In genomic region chr19:46622118-46622446, GRCh38 we compare ENCODE assay signal across 17 cellular contexts. TPM values are rescaled to one million over a fixed set of nuclear protein-coding genes. Genes with fewer than 3 reads are reported as not detected.
A peak's percentile ranks its signal among the peaks of the same experiment; 100 is the strongest.
DNase-seq lines count a peak whose midpoint lies in the region; ATAC-seq and TF ChIP-seq lines count a peak whose summit lies in the region.
"Had no signal": no experiment of that assay in that cellular context is flagged by ENCODE, and none has a peak within 500 bp of the region (broad histone marks: within the 10 kb centered on the region; RNA-seq: fewer than 3 reads in every experiment).

No MANE protein-coding gene starts in this region.

- DNase-seq in heart left ventricle (peak in 1 of 5 donors; percentile 17), Right ventricle myocardium superior (no peak), T-cell (no peak), foreskin fibroblast (no peak), thoracic aorta (ENCODE audit: low spot score) (no peak), CD1c-positive myeloid dendritic cell (ENCODE audit: extremely low spot score) (no peak), NOMO-1 treated with dmso at 0.1 percent for 144 hours (lab: John Stamatoyannopoulos, UW; ENCODE audit: unreplicated experiment) (no peak), T-helper 17 cell (no peak)
- DNase-seq: activated gamma-delta T cell; NCI-H2081; NK-92 treated with Interleukin-12 subunit alpha and Interleukin-12 subunit beta, amount 100 ng/mL, for 24 hours had no signal

- no peaks in the 10 kb centered on the region for H3K9me3 ChIP-seq in heart left ventricle
- no peaks in the 10 kb centered on the region for H3K9me3 ChIP-seq in thoracic aorta
- no peaks in the 10 kb centered on the region for H3K9me3 ChIP-seq in T-helper 17 cell (ENCODE audit: control insufficient read depth, low read length, poor library complexity, severe bottlenecking)

- no peak for TF ChIP-seq CTCF in heart left ventricle (IDR thresholded peaks at IDR 0.05)
- TF ChIP-seq CTCF in foreskin fibroblast (IDR thresholded peaks at IDR 0.05; ENCODE audit: low read depth, low read length), result no peak
- TF ChIP-seq CTCF in thoracic aorta (IDR thresholded peaks at IDR 0.05), result no peak

- H3K4me1 Mint-ChIP-seq in T-cell, result peaks cover 45 to 64% (median 63%) of the 10 kb centered on the region in 3 donors
- H3K4me1 Mint-ChIP-seq in T-helper 17 cell, result peaks cover 28% of the 10 kb centered on the region

- no peaks in the 10 kb centered on the region for H3K36me3 ChIP-seq in heart left ventricle
- no peaks in the 10 kb centered on the region for H3K36me3 ChIP-seq in thoracic aorta

- WGBS in heart left ventricle, 4 donors, result 62 to 67% (median 66%) methylated on average over 7 of the region's 7 CpGs

- TF ChIP-seq POLR2A in heart left ventricle (IDR thresholded peaks at IDR 0.05), result no peak

- H3K27ac Mint-ChIP-seq in T-cell, result peak overlapping the region in 1 of 2 donors; percentile 16
- H3K27ac Mint-ChIP-seq in T-helper 17 cell, result no peak overlapping the region

- H3K4me1 ChIP-seq in heart left ventricle, result peaks cover 0 to 80% (median 56%) of the 10 kb centered on the region in 12 donors
- H3K4me1 ChIP-seq in thoracic aorta (ENCODE audit: control insufficient read depth in 1 of 2, low read depth in 2 of 2), result peaks cover 57 to 89% of the 10 kb centered on the region in 2 donors

- no peaks in the 10 kb centered on the region for H3K36me3 Mint-ChIP-seq in T-cell
- H3K36me3 Mint-ChIP-seq in T-helper 17 cell (ENCODE audit: low read depth), result no peaks in the 10 kb centered on the region

- CTCF ChIA-PET in T-cell (lab: Charles Lee), result interaction anchor here in 1 of 2 donors (0.6 kb wide), 1 partner anchor 76 kb away, joined by 3 read pairs; no protein-coding TSS in a partner anchor

- intact Hi-C loops in heart left ventricle (cut with DNase I) (no loop called here), Right ventricle myocardium superior (cut with DNase I) (no loop called here)

- POLR2A ChIA-PET in T-cell (lab: Charles Lee), result no interaction called here

- ATAC-seq in heart left ventricle, result no peak
- ATAC-seq in Right ventricle myocardium superior (ENCODE audit: poor library complexity), result no peak
- ATAC-seq in T-cell (replicated peaks in 1 of 4), result peak in 1 of 4 experiments; percentile 26
- ATAC-seq in thoracic aorta (ENCODE audit: insufficient number of reproducible peaks, low FRiP score, low read depth), result no peak
- no peak for ATAC-seq in T-helper 17 cell

- H3K27ac ChIP-seq in heart left ventricle (peak overlapping the region in 7 of 12 donors; percentile 50 to 79 (median 75)), thoracic aorta (peak overlapping the region; percentile 96 to 100)
- H3K27ac ChIP-seq: C4-2B, SK-N-MC had no signal

- no peaks in the 10 kb centered on the region for H3K9me3 Mint-ChIP-seq in T-cell

- H3K4me3 Mint-ChIP-seq in T-cell (peak overlapping the region in 2 of 3 donors; percentile 9 to 69), T-helper 17 cell (no peak overlapping the region)

- peak overlapping the region in 10 of 12 donors; percentile 9 to 54 (median 43) for H3K4me3 ChIP-seq in heart left ventricle
- H3K4me3 ChIP-seq in foreskin fibroblast (ENCODE audit: low read depth in 1 of 2, low read length in 2 of 2), result peak overlapping the region; percentile 23 to 56
- peak overlapping the region; percentile 75 for H3K4me3 ChIP-seq in thoracic aorta
- H3K4me3 ChIP-seq: SK-N-MC had no signal

- no peaks in the 10 kb centered on the region for H3K27me3 ChIP-seq in heart left ventricle
- H3K27me3 ChIP-seq in thoracic aorta (replicated peaks; ENCODE audit: insufficient read depth), result no peaks in the 10 kb centered on the region

- no peaks in the 10 kb centered on the region for H3K27me3 Mint-ChIP-seq in T-cell
- no peaks in the 10 kb centered on the region for H3K27me3 Mint-ChIP-seq in T-helper 17 cell

RNA-seq across cellular contexts. Expression of gene PTGIR, which starts 2.8 kb away (rescaled TPM):
- total RNA-seq in heart left ventricle (10 to 100 TPM in 2 of 9 donors, 1 to 10 TPM in 7; 2.1 to 16.7 (median 4.9) TPM), Right ventricle myocardium superior (2.6 TPM), T-cell (1 to 10 TPM; 1.2 to 5.4 (median 3.5) TPM), thoracic aorta (100 to 1,000 TPM; 106 to 207 TPM), T-helper 17 cell (10 to 100 TPM in 1 of 2 donors, under 1 TPM in 1; 0.70 to 12.5 TPM)
- 1 to 10 TPM; 2.7 to 5.2 TPM for polyA plus RNA-seq in heart left ventricle

RNA-seq across cellular contexts. Expression of gene GNG8, which starts 13.9 kb away (rescaled TPM):
- total RNA-seq in heart left ventricle (not detected), Right ventricle myocardium superior (not detected), T-cell (1 to 10 TPM in 3 of 5 donors, not detected in 2; 3.3 to 7.9 (median 3.6) TPM), thoracic aorta (not detected), T-helper 17 cell (not detected)
- not detected for polyA plus RNA-seq in heart left ventricle
- total RNA-seq: chondrocyte, M059J, pulmonary artery endothelial cell had no signal
- polyA plus RNA-seq: esophagus had no signal

RNA-seq across cellular contexts. Expression of gene CALM3, which starts 21.0 kb away (rescaled TPM):
- total RNA-seq in heart left ventricle (100 to 1,000 TPM; 204 to 417 (median 283) TPM), Right ventricle myocardium superior (326 TPM), T-cell (100 to 1,000 TPM; 183 to 256 (median 208) TPM), thoracic aorta (100 to 1,000 TPM; 181 to 202 TPM), T-helper 17 cell (100 to 1,000 TPM; 160 to 236 TPM)
- polyA plus RNA-seq in heart left ventricle, result 100 to 1,000 TPM; 290 to 302 TPM

RNA-seq across cellular contexts. Expression of gene DACT3, which starts 38.9 kb away (rescaled TPM):
- 10 to 100 TPM in 7 of 9 donors, 1 to 10 TPM in 2; 8.8 to 23.4 (median 15.1) TPM for total RNA-seq in heart left ventricle
- 1 to 10 TPM; 2.4 to 9.1 TPM for polyA plus RNA-seq in heart left ventricle
- total RNA-seq in Right ventricle myocardium superior, result 15.2 TPM
- total RNA-seq in T-cell, result under 1 TPM; 0.15 to 0.56 (median 0.37) TPM
- 100 to 1,000 TPM; 118 to 138 TPM for total RNA-seq in thoracic aorta
- total RNA-seq in T-helper 17 cell, result not detected

Comparison
In these comparisons a context has a peak if more than half of its experiments do, and no peak if none do; other contexts are left out.
1. RNA of gene PTGIR, which starts 2.8 kb away (total RNA-seq): 106 to 207 TPM in thoracic aorta; 0.70 to 12.5 TPM in T-helper 17 cell, 2.1 to 16.7 TPM in heart left ventricle, 1.2 to 5.4 TPM in T-cell and 2.6 TPM in Right ventricle myocardium superior (single experiment); every median in the first group is over 4 times any median in the second.
2. Peak in every context shown above with its lines, with median percentiles within 50 percentile points of each other: H3K4me3 ChIP-seq.